In genomic region chr19:6969490-6969889, GRCh38 we compare ENCODE assay signal across 2 cellular contexts.
TF ChIP-seq lines count a peak whose summit lies in the region.

No MANE protein-coding gene starts in this region.

TF ChIP-seq in HCT116, 20 proteins besides CTCF, POLR2A, EP300 and RAD21 (continued from another document):
- TF ChIP-seq EZH2 (IDR thresholded peaks at IDR 0.05) (no peak), CEBPB (IDR thresholded peaks at IDR 0.05; ENCODE audit: low read depth) (no peak), CBX3 (IDR thresholded peaks at IDR 0.05; ENCODE audit: low read depth) (no peak), ZFX (IDR thresholded peaks at IDR 0.05) (no peak), ZBTB33 (IDR thresholded peaks at IDR 0.05; ENCODE audit: extremely low read depth, insufficient replicate concordance, low read length) (no peak), SRF (IDR thresholded peaks at IDR 0.05; ENCODE audit: low read depth) (no peak), YY1 (IDR thresholded peaks at IDR 0.05; ENCODE audit: extremely low read depth, insufficient replicate concordance, low read depth, low read length) (no peak), FOSL1 (IDR thresholded peaks at IDR 0.05; ENCODE audit: low read depth) (no peak), POLR2AphosphoS5 (IDR thresholded peaks at IDR 0.05; ENCODE audit: low read depth, low read length) (no peak), EGR1 (IDR thresholded peaks at IDR 0.05; ENCODE audit: low read depth) (no peak), ZNF274 (IDR thresholded peaks at IDR 0.05; ENCODE audit: low read depth, low read length) (no peak), JUND (IDR thresholded peaks at IDR 0.05) (no peak), ELF1 (IDR thresholded peaks at IDR 0.05; ENCODE audit: borderline replicate concordance, low read depth) (no peak), SIN3A (IDR thresholded peaks at IDR 0.05; ENCODE audit: low read depth) (no peak), REST (IDR thresholded peaks at IDR 0.05; ENCODE audit: low read depth) (no peak), TCF7L2 (IDR thresholded peaks at IDR 0.05; ENCODE audit: borderline replicate concordance, extremely low read depth, insufficient read depth, insufficient read length) (no peak)
- TF ChIP-seq, protein P1, sequence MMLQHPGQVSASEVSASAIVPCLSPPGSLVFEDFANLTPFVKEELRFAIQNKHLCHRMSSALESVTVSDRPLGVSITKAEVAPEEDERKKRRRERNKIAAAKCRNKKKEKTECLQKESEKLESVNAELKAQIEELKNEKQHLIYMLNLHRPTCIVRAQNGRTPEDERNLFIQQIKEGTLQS (IDR thresholded peaks at IDR 0.05): no peak
- TF ChIP-seq, protein P2, sequence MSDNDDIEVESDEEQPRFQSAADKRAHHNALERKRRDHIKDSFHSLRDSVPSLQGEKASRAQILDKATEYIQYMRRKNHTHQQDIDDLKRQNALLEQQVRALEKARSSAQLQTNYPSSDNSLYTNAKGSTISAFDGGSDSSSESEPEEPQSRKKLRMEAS (IDR thresholded peaks at IDR 0.05): no peak

TF ChIP-seq in K562, 482 proteins besides CTCF, POLR2A, EP300 and RAD21:
- TF ChIP-seq ARID3A (IDR thresholded peaks at IDR 0.05; ENCODE audit: borderline replicate concordance, low read depth, low read length) (no peak), KAT8 (IDR thresholded peaks at IDR 0.05; ENCODE audit: low read depth) (no peak), ZBTB40 (IDR thresholded peaks at IDR 0.05) (peak; percentile 84), ZBTB40 (CRISPR knock-in tag; IDR thresholded peaks at IDR 0.05) (no peak)
